ENCODE assay signal across 8 cellular contexts in the genomic region with DNA sequence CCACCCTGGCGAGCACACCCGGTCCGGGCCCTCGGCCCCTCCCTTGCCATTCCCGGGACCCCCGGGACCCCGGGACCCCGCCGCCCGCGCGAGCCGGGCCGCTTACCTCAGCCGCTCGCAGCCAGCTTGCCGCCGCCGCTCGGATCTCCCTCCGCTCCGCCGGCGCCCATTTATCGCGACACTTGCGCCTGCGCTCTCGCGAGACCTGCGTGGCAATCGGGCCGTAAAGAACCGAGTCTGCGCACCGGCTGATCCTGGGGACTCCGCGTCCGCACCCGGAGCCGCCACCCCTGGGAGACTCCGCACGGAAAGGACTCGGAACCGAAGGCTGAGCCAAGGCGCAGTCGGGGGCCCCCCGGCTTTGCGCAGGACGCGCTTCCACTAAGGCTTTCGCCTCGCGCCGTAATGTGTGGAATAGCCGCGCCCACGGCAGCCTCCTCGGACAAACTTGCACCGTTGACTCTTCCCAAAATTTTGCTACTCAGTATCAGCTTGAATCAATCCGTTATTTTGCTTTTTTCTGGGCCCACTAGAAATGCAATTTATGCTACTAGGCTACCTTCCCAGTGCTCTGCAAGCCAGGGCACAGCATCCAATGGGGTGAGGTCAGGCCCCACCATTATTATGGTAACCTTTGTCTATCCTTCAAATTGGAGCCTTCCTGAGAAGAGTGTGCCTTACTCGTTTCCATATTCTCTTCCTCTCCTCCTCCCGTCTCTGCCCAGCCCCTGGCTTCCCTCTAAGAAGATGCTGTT. TPM values are rescaled to one million over a fixed set of nuclear protein-coding genes. Genes with fewer than 3 reads are reported as not detected.
DNase-seq lines count a peak whose midpoint lies in the region; ATAC-seq and TF ChIP-seq lines count a peak whose summit lies in the region.

A gene (minus strand): TSS at position 180 of the 755 bp plus-strand sequence. CDS start 2,812 bp downstream, outside the sequence.

- H3K9me3 ChIP-seq in IMR-90 (ENCODE audit: control insufficient read depth, insufficient read depth, low read length) (no peaks in the 10 kb centered on the region), mucosa of stomach (ENCODE audit: control insufficient read depth, low read length) (no peaks in the 10 kb centered on the region)

- TF ChIP-seq RAD21 in IMR-90 (IDR thresholded peaks at IDR 0.05; ENCODE audit: low read length): no peak

- peak within 1 kb of the TSS; percentile 33 for H3K4ac ChIP-seq in IMR-90 (ENCODE audit: low read depth, low read length)

- peak; percentile 96 for DNase-seq in Calu3
- DNase-seq in IMR-90: peak; percentile 88
- DNase-seq in OCI-M2 (lab: John Stamatoyannopoulos, UW; ENCODE audit: unreplicated experiment): peak; percentile 32
- DNase-seq in activated T-cell treated with anti-CD3 and anti-CD28 coated beads, Interleukin-2, amount 50 U/mL, for 1 hour: peak; percentile 89
- DNase-seq in erythroblast (lab: John Stamatoyannopoulos, UW): peak; percentile 92 to 95
- peak; percentile 92 for DNase-seq in stimulated activated CD8-positive, alpha-beta memory T cell treated with anti-CD3 and anti-CD28 coated beads, Interleukin-4, amount 100 ng/mL, for 48 hours

- H3K4me2 ChIP-seq in IMR-90 (ENCODE audit: low read depth, low read length): peak within 1 kb of the TSS; percentile 82

- H3K9me3 Mint-ChIP-seq in Calu3 (ENCODE audit: low read depth, unreplicated experiment): no peaks in the 10 kb centered on the region

- H2BK120ac ChIP-seq in IMR-90 (ENCODE audit: low read depth, low read length): no peak within 1 kb of the TSS

- peak within 1 kb of the TSS; percentile 37 for H2AK5ac ChIP-seq in IMR-90 (ENCODE audit: low read depth, low read length)

- peak within 1 kb of the TSS; percentile 72 for H3K27ac ChIP-seq in IMR-90 (ENCODE audit: insufficient read depth, low read length)

- H3K4me3 Mint-ChIP-seq in Calu3 (ENCODE audit: low read depth, unreplicated experiment): peak within 1 kb of the TSS; percentile 78

- peak within 1 kb of the TSS; percentile 82 to 92 for H4K8ac ChIP-seq in IMR-90 (ENCODE audit: low read depth in 2 of 2, low read length in 2 of 2)

- POLR2A ChIA-PET in IMR-90 (lab: Charles Lee; ENCODE audit: unreplicated experiment): no interaction called here

- in situ Hi-C loops in IMR-90 (cut with MboI; ENCODE audit: low sequenced_read_pairs): no loop called here

- H3K27me3 Mint-ChIP-seq in Calu3 (ENCODE audit: unreplicated experiment): no peaks in the 10 kb centered on the region

- dilution Hi-C loops in IMR-90 (cut with HindIII; ENCODE audit: low sequenced_read_pairs, unreplicated experiment): no loop called here

- peak within 1 kb of the TSS; percentile 35; the same call in 1 of the 2 replicates for H3K56ac ChIP-seq in IMR-90 (ENCODE audit: extremely low read depth, insufficient read depth, low read length)

- ATAC-seq in GM21447 (IDR thresholded peaks at IDR 0.05; ENCODE audit: unreplicated experiment) (peak; percentile 59), IMR-90 (ENCODE audit: low read depth) (peak; percentile 93)

- H3K4me3 ChIP-seq in IMR-90 (ENCODE audit: insufficient read depth, low read depth, low read length) (peak within 1 kb of the TSS; percentile 70), mucosa of stomach (ENCODE audit: low read length) (peak within 1 kb of the TSS; percentile 57)

- peak within 1 kb of the TSS; percentile 87 for H4K5ac ChIP-seq in IMR-90 (ENCODE audit: low read depth, low read length)

- H3K4me1 ChIP-seq in IMR-90 (ENCODE audit: control insufficient read depth, insufficient read depth, low read length) (peaks cover 3% of the 10 kb centered on the region), mucosa of stomach (ENCODE audit: control insufficient read depth, insufficient read depth, low read length) (peaks cover 10% of the 10 kb centered on the region)

- H3K79me1 ChIP-seq in IMR-90 (ENCODE audit: low read depth in 1 of 2, low read length in 2 of 2): peaks cover 15 to 46% of the 10 kb centered on the region in 2 experiments

- no peaks in the 10 kb centered on the region for H3K27me3 ChIP-seq in IMR-90 (ENCODE audit: control insufficient read depth, insufficient read depth, low read length)
- H3K27me3 ChIP-seq in mucosa of stomach (ENCODE audit: control insufficient read depth, insufficient read depth, low read length): no peaks in the 10 kb centered on the region

- H3K36me3 ChIP-seq in IMR-90 (ENCODE audit: control insufficient read depth, insufficient read depth, low read length): peaks cover 28% of the 10 kb centered on the region
- no peaks in the 10 kb centered on the region for H3K36me3 ChIP-seq in mucosa of stomach (ENCODE audit: control insufficient read depth, insufficient read depth, low read length)

- H3K27ac Mint-ChIP-seq in Calu3 (ENCODE audit: unreplicated experiment): peak within 1 kb of the TSS; percentile 75

- peak within 1 kb of the TSS; percentile 81 for H3K9ac ChIP-seq in IMR-90 (ENCODE audit: low read depth, low read length)
- H3K9ac ChIP-seq in mucosa of stomach (ENCODE audit: low read length): peak within 1 kb of the TSS; percentile 80

- no peak within 1 kb of the TSS for H2BK20ac ChIP-seq in IMR-90 (ENCODE audit: low read depth, low read length)

- 1% methylated on average over 33 of the region's 63 CpGs; no CpG with 5 or more reads in 1 of the 2 experiments for WGBS in IMR-90 (ENCODE audit: extremely low coverage in 2 of 2, insufficient read length in 1 of 2), 2 experiments

- intact Hi-C loops in Calu3 (cut with micrococcal nuclease; ENCODE audit: unreplicated experiment): no loop called here
- intact Hi-C loops in IMR-90 (cut with micrococcal nuclease): no loop called here

- peak within 1 kb of the TSS; percentile 89 for H2AFZ ChIP-seq in IMR-90 (replicated peaks; ENCODE audit: low read length, poor library complexity)

- H3K9me1 ChIP-seq in IMR-90 (ENCODE audit: insufficient read depth, low read length): peaks cover 5% of the 10 kb centered on the region; the same call in 1 of the 2 replicates

- CTCF ChIA-PET in Calu3 (lab: Charles Lee): interaction anchor here (1.6 kb wide), 1 partner anchor 121 kb away, joined by 6 read pairs; no protein-coding TSS in a partner anchor
- CTCF ChIA-PET in IMR-90 (lab: Yijun Ruan, JAX): no interaction called here

- peak within 1 kb of the TSS; percentile 78 for H2AK9ac ChIP-seq in IMR-90 (replicated peaks; ENCODE audit: low read depth, low read length, poor library complexity)

- peak within 1 kb of the TSS; percentile 47 for H4K91ac ChIP-seq in IMR-90 (ENCODE audit: insufficient read depth, low read depth, low read length)

- H3K23ac ChIP-seq in IMR-90 (ENCODE audit: low read depth, low read length): peak within 1 kb of the TSS; percentile 7; the same call in 1 of the 2 replicates

- peaks cover 55% of the 10 kb centered on the region for H3K36me3 Mint-ChIP-seq in Calu3 (ENCODE audit: insufficient read depth, unreplicated experiment)

- H4K20me1 ChIP-seq in IMR-90 (ENCODE audit: insufficient read depth, low read length): no peaks in the 10 kb centered on the region; the same call in 1 of the 2 replicates

- H2BK15ac ChIP-seq in IMR-90 (ENCODE audit: low read depth, low read length): no peak within 1 kb of the TSS

- TF ChIP-seq POLR2A in IMR-90 (IDR thresholded peaks at IDR 0.05; ENCODE audit: low read depth, low read length) (peak; percentile 38; the same call in 1 of the 2 replicates), erythroblast (IDR thresholded peaks at IDR 0.05; ENCODE audit: low read length) (peak; percentile 41)

- H3K14ac ChIP-seq in IMR-90 (replicated peaks; ENCODE audit: low read depth, low read length): peak within 1 kb of the TSS; percentile 23

- TF ChIP-seq CTCF in Calu3 (IDR thresholded peaks at IDR 0.05; ENCODE audit: unreplicated experiment): no peak
- TF ChIP-seq CTCF in IMR-90 (conservative IDR thresholded peaks at IDR 0.05; ENCODE audit: low read depth, low read length): no peak

- no peaks in the 10 kb centered on the region for H3K4me1 Mint-ChIP-seq in Calu3 (ENCODE audit: low read depth, unreplicated experiment)

- H2BK5ac ChIP-seq in IMR-90 (ENCODE audit: low read depth, low read length, poor library complexity, severe bottlenecking): peak within 1 kb of the TSS; percentile 65

- H3K18ac ChIP-seq in IMR-90 (ENCODE audit: low read depth, low read length): 0 out of 2 replicates have a peak within 1 kb of the TSS, but pooled peaks have one; percentile 26

- BruUV-seq in Calu3 (replicated peaks; lab: Mats Ljungman, UMichigan): no TSS peak
- BruUV-seq in IMR-90 (replicated peaks; lab: Mats Ljungman, UMichigan): no TSS peak

TF ChIP-seq in IMR-90, 13 proteins besides CTCF, POLR2A, EP300 and RAD21:
- TF ChIP-seq MAZ (IDR thresholded peaks at IDR 0.05; ENCODE audit: borderline replicate concordance, low read depth, low read length): peak; percentile 54; the same call in 1 of the 2 replicates
- TF ChIP-seq MAFK (IDR thresholded peaks at IDR 0.05; ENCODE audit: low read depth, low read length): peak; percentile 67
- TF ChIP-seq SMC3 (IDR thresholded peaks at IDR 0.05; ENCODE audit: low read depth, low read length): 0 out of 2 replicates have a peak, but pooled peaks have one; percentile 1
- TF ChIP-seq NFE2L2 (IDR thresholded peaks at IDR 0.05; ENCODE audit: low read depth, low read length): no peak

RNA-seq across cellular contexts. Expression of the gene that starts here (rescaled TPM):
- total RNA-seq in Calu3 (2022) (85.2 and 86.0 TPM in 2 replicates), IMR-90 (2012; rRNA removed) (40.9 and 41.7 TPM in 2 replicates)
- polyA plus RNA-seq in IMR-90 (2012; rRNA removed): 29.0 and 31.5 TPM in 2 replicates
- polyA plus RNA-seq in IMR-90 (2012; cell fraction: cytosol; rRNA removed): 27.7 and 28.1 TPM in 2 replicates
- 13.2 and 34.4 TPM in 2 replicates for polyA plus RNA-seq in IMR-90 (2012; cell fraction: nucleus; rRNA removed; ENCODE audit: low replicate concordance)

Comparison
In these comparisons a context has a peak if more than half of its experiments do, and no peak if none do; other contexts are left out.
1. Peak in every context shown above with its lines: DNase-seq, ATAC-seq, H3K4me3 ChIP-seq and H3K27ac ChIP-seq.
2. DNase-seq: peak in every context shown above with its lines; median percentile 96 in Calu3; 94 in erythroblast; 92 in stimulated activated CD8-positive, alpha-beta memory T cell treated with anti-CD3 and anti-CD28 coated beads, Interleukin-4, amount 100 ng/mL, for 48 hours; 89 in activated T-cell treated with anti-CD3 and anti-CD28 coated beads, Interleukin-2, amount 50 U/mL, for 1 hour; 88 in IMR-90; 32 in OCI-M2.